Comparison of ENCODE assay signal across 1 cellular context in the genomic region with DNA sequence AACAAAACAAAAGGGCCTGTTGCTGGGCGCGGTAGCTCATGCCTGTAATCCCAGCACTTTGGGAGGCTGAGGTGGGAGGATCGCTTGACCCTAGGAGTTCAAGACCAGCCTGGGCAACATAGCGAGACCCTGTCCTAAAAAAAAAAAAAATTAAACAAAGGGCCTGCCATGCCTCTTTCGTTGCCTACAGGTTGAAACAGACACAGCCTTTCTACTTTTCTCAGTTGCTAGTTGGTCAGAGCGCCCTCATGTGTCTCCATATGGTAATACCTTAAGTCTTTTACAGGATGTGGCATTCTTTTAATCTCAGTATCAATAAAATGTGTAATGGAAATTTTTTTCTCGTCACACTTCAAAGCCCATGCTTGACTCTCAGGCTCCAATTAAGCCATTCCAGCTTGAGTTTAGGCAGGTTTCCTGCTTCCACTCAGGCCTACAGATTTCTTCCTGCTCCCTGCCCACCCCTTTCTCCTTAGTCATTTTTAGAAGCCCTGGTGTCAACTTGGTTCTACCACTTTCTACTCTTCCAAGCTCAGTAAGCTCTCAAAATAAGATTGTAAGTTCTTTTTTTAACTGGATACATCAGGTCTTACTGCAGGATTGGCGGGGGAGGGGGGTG.
TF ChIP-seq lines count a peak whose summit lies in the region.

No MANE protein-coding gene starts in this region.

TF ChIP-seq in HCT116, 20 proteins besides CTCF, POLR2A, EP300 and RAD21 (continued from another document):
- TF ChIP-seq, protein P1, sequence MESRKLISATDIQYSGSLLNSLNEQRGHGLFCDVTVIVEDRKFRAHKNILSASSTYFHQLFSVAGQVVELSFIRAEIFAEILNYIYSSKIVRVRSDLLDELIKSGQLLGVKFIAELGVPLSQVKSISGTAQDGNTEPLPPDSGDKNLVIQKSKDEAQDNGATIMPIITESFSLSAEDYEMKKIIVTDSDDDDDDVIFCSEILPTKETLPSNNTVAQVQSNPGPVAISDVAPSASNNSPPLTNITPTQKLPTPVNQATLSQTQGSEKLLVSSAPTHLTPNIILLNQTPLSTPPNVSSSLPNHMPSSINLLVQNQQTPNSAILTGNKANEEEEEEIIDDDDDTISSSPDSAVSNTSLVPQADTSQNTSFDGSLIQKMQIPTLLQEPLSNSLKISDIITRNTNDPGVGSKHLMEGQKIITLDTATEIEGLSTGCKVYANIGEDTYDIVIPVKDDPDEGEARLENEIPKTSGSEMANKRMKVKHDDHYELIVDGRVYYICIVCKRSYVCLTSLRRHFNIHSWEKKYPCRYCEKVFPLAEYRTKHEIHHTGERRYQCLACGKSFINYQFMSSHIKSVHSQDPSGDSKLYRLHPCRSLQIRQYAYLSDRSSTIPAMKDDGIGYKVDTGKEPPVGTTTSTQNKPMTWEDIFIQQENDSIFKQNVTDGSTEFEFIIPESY (IDR thresholded peaks at IDR 0.05; ENCODE audit: extremely low read depth, insufficient replicate concordance, low read length), result no peak
- TF ChIP-seq ELF1 (IDR thresholded peaks at IDR 0.05; ENCODE audit: borderline replicate concordance, low read depth) (no peak), EZH2 (IDR thresholded peaks at IDR 0.05) (no peak), ZNF274 (IDR thresholded peaks at IDR 0.05; ENCODE audit: low read depth, low read length) (no peak)
- TF ChIP-seq, protein P2, sequence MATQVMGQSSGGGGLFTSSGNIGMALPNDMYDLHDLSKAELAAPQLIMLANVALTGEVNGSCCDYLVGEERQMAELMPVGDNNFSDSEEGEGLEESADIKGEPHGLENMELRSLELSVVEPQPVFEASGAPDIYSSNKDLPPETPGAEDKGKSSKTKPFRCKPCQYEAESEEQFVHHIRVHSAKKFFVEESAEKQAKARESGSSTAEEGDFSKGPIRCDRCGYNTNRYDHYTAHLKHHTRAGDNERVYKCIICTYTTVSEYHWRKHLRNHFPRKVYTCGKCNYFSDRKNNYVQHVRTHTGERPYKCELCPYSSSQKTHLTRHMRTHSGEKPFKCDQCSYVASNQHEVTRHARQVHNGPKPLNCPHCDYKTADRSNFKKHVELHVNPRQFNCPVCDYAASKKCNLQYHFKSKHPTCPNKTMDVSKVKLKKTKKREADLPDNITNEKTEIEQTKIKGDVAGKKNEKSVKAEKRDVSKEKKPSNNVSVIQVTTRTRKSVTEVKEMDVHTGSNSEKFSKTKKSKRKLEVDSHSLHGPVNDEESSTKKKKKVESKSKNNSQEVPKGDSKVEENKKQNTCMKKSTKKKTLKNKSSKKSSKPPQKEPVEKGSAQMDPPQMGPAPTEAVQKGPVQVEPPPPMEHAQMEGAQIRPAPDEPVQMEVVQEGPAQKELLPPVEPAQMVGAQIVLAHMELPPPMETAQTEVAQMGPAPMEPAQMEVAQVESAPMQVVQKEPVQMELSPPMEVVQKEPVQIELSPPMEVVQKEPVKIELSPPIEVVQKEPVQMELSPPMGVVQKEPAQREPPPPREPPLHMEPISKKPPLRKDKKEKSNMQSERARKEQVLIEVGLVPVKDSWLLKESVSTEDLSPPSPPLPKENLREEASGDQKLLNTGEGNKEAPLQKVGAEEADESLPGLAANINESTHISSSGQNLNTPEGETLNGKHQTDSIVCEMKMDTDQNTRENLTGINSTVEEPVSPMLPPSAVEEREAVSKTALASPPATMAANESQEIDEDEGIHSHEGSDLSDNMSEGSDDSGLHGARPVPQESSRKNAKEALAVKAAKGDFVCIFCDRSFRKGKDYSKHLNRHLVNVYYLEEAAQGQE (IDR thresholded peaks at IDR 0.05; ENCODE audit: low read depth), result no peak
